In the genomic region with DNA sequence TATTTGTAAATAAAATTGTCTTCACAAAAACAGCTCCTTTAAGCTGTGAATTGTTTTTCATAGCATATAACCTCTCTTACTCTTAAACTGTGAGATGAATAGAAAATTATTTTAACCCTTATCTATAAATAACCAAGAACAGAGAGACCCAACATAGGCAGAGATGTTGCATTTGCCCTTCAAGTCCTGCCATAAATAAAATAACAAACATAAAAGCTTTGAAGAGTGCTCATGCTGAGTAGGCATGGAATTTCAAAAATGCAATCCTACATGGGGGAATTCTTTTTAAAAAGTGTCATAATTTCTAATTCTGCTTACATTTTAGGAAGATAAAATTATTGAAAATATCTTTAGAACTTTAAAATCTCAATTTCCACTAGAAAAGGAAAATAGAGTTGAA, we compare ENCODE assay signal across 24 cellular contexts.
"Had no signal": no experiment of that assay in that cellular context is flagged by ENCODE, and none has a peak within 500 bp of the region (broad histone marks: within the 10 kb centered on the region; RNA-seq: fewer than 3 reads in every experiment).

No MANE protein-coding gene starts in this region.

- H3K9me3 ChIP-seq: adrenal gland, ascending aorta, pancreas, psoas muscle, testis had no signal

- H3K27me3 ChIP-seq: adrenal gland, ascending aorta, cardiac muscle cell, dorsolateral prefrontal cortex, pancreas, testis, transverse colon had no signal

- DNase-seq: activated CD4-positive, alpha-beta T cell treated with anti-CD3 and anti-CD28 coated beads for 48 hours; activated CD4-positive, alpha-beta T cell treated with anti-CD3 and anti-CD28 coated beads, Interleukin-2, amount 50 U/mL, for 48 hours; activated CD8-positive, alpha-beta memory T cell treated with anti-CD3 and anti-CD28 coated beads for 24 hours; activated effector memory CD4-positive, alpha-beta T cell treated with Interleukin-2 at 50 U/mL for 16 hours; activated naive CD4-positive, alpha-beta T cell treated with Interleukin-2 at 50 U/mL for 16 hours; adrenal gland; cerebellar nuclear complex; dorsolateral prefrontal cortex; effector memory CD4-positive, alpha-beta T cell; left cardiac atrium; left ventricle myocardium superior; naive thymus-derived CD4-positive, alpha-beta T cell; pancreas; psoas muscle; stimulated activated CD4-positive, alpha-beta T cell treated with anti-CD3 and anti-CD28 coated beads, Interleukin-4, amount 100 ng/mL, for 1 hour; stimulated activated naive CD8-positive, alpha-beta T cell treated with anti-CD3 and anti-CD28 coated beads, Interleukin-15, Interleukin-2, amounts not matched to agents 100 U/mL and 50 U/mL, for 24 hours; T-helper 9 cell; testis; transverse colon; WERI-Rb-1 had no signal

- ATAC-seq: activated CD4-positive, CD25-positive, alpha-beta regulatory T cell treated with anti-CD3 and anti-CD28 coated beads, Interleukin-2, amount 50 U/mL, for 24 hours; left cardiac atrium; left ventricle myocardium superior; naive thymus-derived CD4-positive, alpha-beta T cell; pancreas; psoas muscle; stimulated activated naive CD8-positive, alpha-beta T cell treated with anti-CD3 and anti-CD28 coated beads, Interleukin-15, Interleukin-2, amounts not matched to agents 100 U/mL and 50 U/mL, for 24 hours had no signal

- H3K27ac ChIP-seq: adrenal gland, ascending aorta, cardiac muscle cell, coronary artery, dorsolateral prefrontal cortex, pancreas, psoas muscle, testis, transverse colon, WERI-Rb-1 had no signal

- H3K4me1 ChIP-seq: adrenal gland, ascending aorta, pancreas, psoas muscle, testis, transverse colon had no signal

- H3K36me3 ChIP-seq: adrenal gland, ascending aorta, cardiac muscle cell, pancreas, transverse colon, WERI-Rb-1 had no signal

- H3K4me3 ChIP-seq: adrenal gland, ascending aorta, cardiac muscle cell, coronary artery, dorsolateral prefrontal cortex, pancreas, psoas muscle, testis, transverse colon had no signal
